Comparison of ENCODE assay signal across 2 cellular contexts in the genomic region with DNA sequence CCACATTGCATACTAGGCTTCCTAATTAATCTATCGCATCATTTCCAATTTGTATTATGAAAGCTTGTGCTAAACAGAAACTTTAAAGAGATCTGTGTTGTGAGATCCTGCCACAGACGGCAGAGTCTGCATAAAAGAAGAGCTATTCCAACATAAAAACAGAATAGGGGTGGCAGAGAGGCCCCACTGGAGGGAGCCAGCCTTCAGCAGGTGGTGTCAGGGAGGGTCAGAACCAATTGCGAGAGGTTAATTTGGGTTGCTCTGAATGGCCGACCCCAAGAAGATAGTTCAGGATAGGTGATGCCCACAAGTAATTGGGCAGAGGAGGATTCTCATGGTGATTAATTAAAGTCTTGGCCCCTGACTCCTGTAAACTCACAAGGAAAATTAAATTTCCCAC.
TF ChIP-seq lines count a peak whose summit lies in the region.

No MANE protein-coding gene starts in this region.

TF ChIP-seq in SK-N-SH treated with all-trans-retinoic acid at 6 μM for 48 hours, 23 proteins besides CTCF, POLR2A, EP300 and RAD21:
- TF ChIP-seq, protein P1, sequence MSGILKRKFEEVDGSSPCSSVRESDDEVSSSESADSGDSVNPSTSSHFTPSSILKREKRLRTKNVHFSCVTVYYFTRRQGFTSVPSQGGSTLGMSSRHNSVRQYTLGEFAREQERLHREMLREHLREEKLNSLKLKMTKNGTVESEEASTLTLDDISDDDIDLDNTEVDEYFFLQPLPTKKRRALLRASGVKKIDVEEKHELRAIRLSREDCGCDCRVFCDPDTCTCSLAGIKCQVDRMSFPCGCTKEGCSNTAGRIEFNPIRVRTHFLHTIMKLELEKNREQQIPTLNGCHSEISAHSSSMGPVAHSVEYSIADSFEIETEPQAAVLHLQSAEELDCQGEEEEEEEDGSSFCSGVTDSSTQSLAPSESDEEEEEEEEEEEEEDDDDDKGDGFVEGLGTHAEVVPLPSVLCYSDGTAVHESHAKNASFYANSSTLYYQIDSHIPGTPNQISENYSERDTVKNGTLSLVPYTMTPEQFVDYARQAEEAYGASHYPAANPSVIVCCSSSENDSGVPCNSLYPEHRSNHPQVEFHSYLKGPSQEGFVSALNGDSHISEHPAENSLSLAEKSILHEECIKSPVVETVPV (CRISPR knock-in tag; IDR thresholded peaks at IDR 0.05), result no peak
- no peak for TF ChIP-seq ESRRG (CRISPR knock-in tag; IDR thresholded peaks at IDR 0.05)
- TF ChIP-seq RARB (CRISPR knock-in tag; IDR thresholded peaks at IDR 0.05), result no peak
- no peak for TF ChIP-seq ZFP3 (CRISPR knock-in tag; IDR thresholded peaks at IDR 0.05)
- no peak for TF ChIP-seq TCF4 (CRISPR knock-in tag; IDR thresholded peaks at IDR 0.05; ENCODE audit: borderline replicate concordance)
- TF ChIP-seq ISL1 (CRISPR knock-in tag; IDR thresholded peaks at IDR 0.05), result no peak
- TF ChIP-seq ZFP30 (CRISPR knock-in tag; IDR thresholded peaks at IDR 0.05), result no peak
- no peak for TF ChIP-seq GLIS3 (CRISPR knock-in tag; IDR thresholded peaks at IDR 0.05)
- TF ChIP-seq CSDC2 (CRISPR knock-in tag; IDR thresholded peaks at IDR 0.05), result no peak
- no peak for TF ChIP-seq TSHZ2 (CRISPR knock-in tag; IDR thresholded peaks at IDR 0.05)
- TF ChIP-seq ZNF8 (CRISPR knock-in tag; IDR thresholded peaks at IDR 0.05), result no peak
- TF ChIP-seq ARNTL (CRISPR knock-in tag; IDR thresholded peaks at IDR 0.05; ENCODE audit: borderline replicate concordance, low read depth), result no peak
- no peak for TF ChIP-seq PPARA (CRISPR knock-in tag; IDR thresholded peaks at IDR 0.05; ENCODE audit: borderline replicate concordance)
- TF ChIP-seq TOX (CRISPR knock-in tag; IDR thresholded peaks at IDR 0.05; ENCODE audit: borderline replicate concordance), result no peak
- TF ChIP-seq, protein P2, sequence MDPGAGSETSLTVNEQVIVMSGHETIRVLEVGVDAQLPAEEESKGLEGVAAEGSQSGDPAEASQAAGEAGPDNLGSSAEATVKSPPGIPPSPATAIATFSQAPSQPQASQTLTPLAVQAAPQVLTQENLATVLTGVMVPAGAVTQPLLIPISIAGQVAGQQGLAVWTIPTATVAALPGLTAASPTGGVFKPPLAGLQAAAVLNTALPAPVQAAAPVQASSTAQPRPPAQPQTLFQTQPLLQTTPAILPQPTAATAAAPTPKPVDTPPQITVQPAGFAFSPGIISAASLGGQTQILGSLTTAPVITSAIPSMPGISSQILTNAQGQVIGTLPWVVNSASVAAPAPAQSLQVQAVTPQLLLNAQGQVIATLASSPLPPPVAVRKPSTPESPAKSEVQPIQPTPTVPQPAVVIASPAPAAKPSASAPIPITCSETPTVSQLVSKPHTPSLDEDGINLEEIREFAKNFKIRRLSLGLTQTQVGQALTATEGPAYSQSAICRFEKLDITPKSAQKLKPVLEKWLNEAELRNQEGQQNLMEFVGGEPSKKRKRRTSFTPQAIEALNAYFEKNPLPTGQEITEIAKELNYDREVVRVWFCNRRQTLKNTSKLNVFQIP (CRISPR knock-in tag; IDR thresholded peaks at IDR 0.05; ENCODE audit: borderline replicate concordance, low read depth), result no peak
- no peak for TF ChIP-seq ZNF565 (CRISPR knock-in tag; conservative IDR thresholded peaks at IDR 0.05; ENCODE audit: low read depth)

TF ChIP-seq in SK-N-SH, 30 proteins besides CTCF, POLR2A, EP300 and RAD21 (continued from another document):
- TF ChIP-seq REST (IDR thresholded peaks at IDR 0.05; ENCODE audit: low read depth, low read length), result no peak
- TF ChIP-seq SMC3 (IDR thresholded peaks at IDR 0.05; ENCODE audit: low read depth, low read length), result no peak
- no peak for TF ChIP-seq YY1 (IDR thresholded peaks at IDR 0.05; ENCODE audit: low read depth)
- TF ChIP-seq CHD2 (IDR thresholded peaks at IDR 0.05; ENCODE audit: low read length, partially characterized antibody), result no peak
- TF ChIP-seq MEF2A (IDR thresholded peaks at IDR 0.05; ENCODE audit: borderline replicate concordance, low read depth), result no peak
- no peak for TF ChIP-seq RFX5 (IDR thresholded peaks at IDR 0.05; ENCODE audit: low read length)
- no peak for TF ChIP-seq FOSL2 (IDR thresholded peaks at IDR 0.05; ENCODE audit: borderline replicate concordance, low read depth)
- no peak for TF ChIP-seq TEAD4 (IDR thresholded peaks at IDR 0.05; ENCODE audit: borderline replicate concordance, insufficient read depth)
- TF ChIP-seq GABPA (IDR thresholded peaks at IDR 0.05; ENCODE audit: low read depth), result no peak
- no peak for TF ChIP-seq FOXM1 (IDR thresholded peaks at IDR 0.05; ENCODE audit: low read depth)
- no peak for TF ChIP-seq FOXJ3 (CRISPR knock-in tag; IDR thresholded peaks at IDR 0.05)
- TF ChIP-seq JUND (IDR thresholded peaks at IDR 0.05), result no peak
- no peak for TF ChIP-seq EZH2phosphoT487 (IDR thresholded peaks at IDR 0.05; ENCODE audit: borderline replicate concordance, low read depth)
- no peak for TF ChIP-seq POLR2AphosphoS5 (IDR thresholded peaks at IDR 0.05; ENCODE audit: low read depth, low read length)
